ENCODE assay signal across 1 cellular context in the genomic region with DNA sequence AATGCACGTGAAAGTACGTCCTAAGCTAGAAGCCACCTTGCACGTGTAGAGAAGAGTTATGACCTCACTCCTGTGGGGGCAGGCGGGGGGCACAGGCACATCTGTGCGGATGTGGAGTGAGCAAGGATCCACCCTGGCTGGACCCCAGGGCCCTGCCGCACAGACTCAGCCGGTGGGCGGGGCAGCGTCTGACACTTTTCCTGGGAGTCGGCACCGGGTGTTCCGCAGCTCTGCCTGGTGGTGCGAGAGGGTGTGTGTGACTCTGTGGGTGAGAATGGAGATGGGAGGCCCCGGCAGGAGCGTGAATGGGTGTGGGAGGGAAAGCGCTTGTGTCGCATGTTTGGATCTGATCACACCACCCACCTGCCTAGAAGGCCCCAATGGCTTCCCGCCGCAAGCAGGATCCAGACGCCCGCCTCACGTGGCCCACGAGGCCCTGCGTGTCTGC.
TF ChIP-seq lines count a peak whose summit lies in the region.

No MANE protein-coding gene starts in this region.

TF ChIP-seq in K562, 482 proteins besides CTCF, POLR2A, EP300 and RAD21 (continued from another document and continues in another):
- TF ChIP-seq, protein P1, sequence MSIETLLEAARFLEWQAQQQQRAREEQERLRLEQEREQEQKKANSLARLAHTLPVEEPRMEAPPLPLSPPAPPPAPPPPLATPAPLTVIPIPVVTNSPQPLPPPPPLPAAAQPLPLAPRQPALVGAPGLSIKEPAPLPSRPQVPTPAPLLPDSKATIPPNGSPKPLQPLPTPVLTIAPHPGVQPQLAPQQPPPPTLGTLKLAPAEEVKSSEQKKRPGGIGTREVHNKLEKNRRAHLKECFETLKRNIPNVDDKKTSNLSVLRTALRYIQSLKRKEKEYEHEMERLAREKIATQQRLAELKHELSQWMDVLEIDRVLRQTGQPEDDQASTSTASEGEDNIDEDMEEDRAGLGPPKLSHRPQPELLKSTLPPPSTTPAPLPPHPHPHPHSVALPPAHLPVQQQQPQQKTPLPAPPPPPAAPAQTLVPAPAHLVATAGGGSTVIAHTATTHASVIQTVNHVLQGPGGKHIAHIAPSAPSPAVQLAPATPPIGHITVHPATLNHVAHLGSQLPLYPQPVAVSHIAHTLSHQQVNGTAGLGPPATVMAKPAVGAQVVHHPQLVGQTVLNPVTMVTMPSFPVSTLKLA (conservative IDR thresholded peaks at IDR 0.05): peak; percentile 20 to 56; a peak in 1 of 4 replicates
- TF ChIP-seq JUN (IDR thresholded peaks at IDR 0.05; ENCODE audit: borderline replicate concordance, low read depth, low read length) (0 out of 2 replicates have a peak, but pooled peaks have one; percentile 8), JUN (CRISPR knock-in tag; IDR thresholded peaks at IDR 0.05; ENCODE audit: borderline replicate concordance) (no peak), HDAC2 (IDR thresholded peaks at IDR 0.05) (peak; percentile 20; the same call in 1 of the 2 replicates), MTA2 (IDR thresholded peaks at IDR 0.05; ENCODE audit: low read depth) (0 out of 2 replicates have a peak, but pooled peaks have one; percentile 3), XRCC4 (IDR thresholded peaks at IDR 0.05; ENCODE audit: extremely low read depth, insufficient read depth, insufficient read length) (no peak), BHLHE40 (IDR thresholded peaks at IDR 0.05; ENCODE audit: low read length) (peak; percentile 74), SMAD4 (CRISPR knock-in tag; conservative IDR thresholded peaks at IDR 0.05) (peak; percentile 43; the same call in 1 of the 2 replicates), GATAD2A (IDR thresholded peaks at IDR 0.05) (peak; percentile 67; the same call in 1 of the 2 replicates), KAT7 (CRISPR knock-in tag; IDR thresholded peaks at IDR 0.05; ENCODE audit: borderline replicate concordance) (no peak), EGR1 (conservative IDR thresholded peaks at IDR 0.05) (peak; percentile 48), BRCA1 (IDR thresholded peaks at IDR 0.05) (no peak), BRCA1 (CRISPR knock-in tag; IDR thresholded peaks at IDR 0.05) (0 out of 2 replicates have a peak, but pooled peaks have one; percentile 20), ZNF699 (CRISPR knock-in tag; IDR thresholded peaks at IDR 0.05; ENCODE audit: insufficient replicate concordance) (no peak), SRSF7 (optimal IDR thresholded peaks at IDR 0.05; ENCODE audit: low read depth, low read length) (no peak), SNIP1 (IDR thresholded peaks at IDR 0.05; ENCODE audit: low read depth) (no peak), L3MBTL2 (IDR thresholded peaks at IDR 0.05) (peak; percentile 67), NRF1 (conservative IDR thresholded peaks at IDR 0.05 in 1 of 2, IDR thresholded peaks at IDR 0.05 in 1 of 2) (peak in 1 of 2 experiments; percentile 17; a peak in 2 of 4 replicates), ZNF354B (CRISPR knock-in tag; IDR thresholded peaks at IDR 0.05) (no peak), ZNF76 (CRISPR knock-in tag; IDR thresholded peaks at IDR 0.05; ENCODE audit: borderline replicate concordance) (peak; percentile 77; the same call in 1 of the 2 replicates), NR4A1 (CRISPR knock-in tag; IDR thresholded peaks at IDR 0.05) (no peak), NR4A1 (tag; IDR thresholded peaks at IDR 0.05) (0 out of 2 replicates have a peak, but pooled peaks have one; percentile 27), ETV1 (tag; conservative IDR thresholded peaks at IDR 0.05; ENCODE audit: low read depth) (no peak), SP1 (CRISPR knock-in tag; IDR thresholded peaks at IDR 0.05) (peak; percentile 47; the same call in 1 of the 2 replicates), NCOA1 (IDR thresholded peaks at IDR 0.05; ENCODE audit: low read depth) (peak; percentile 6; the same call in 1 of the 2 replicates), CBFA2T3 (IDR thresholded peaks at IDR 0.05) (0 out of 2 replicates have a peak, but pooled peaks have one; percentile 16)
- TF ChIP-seq, protein P2, sequence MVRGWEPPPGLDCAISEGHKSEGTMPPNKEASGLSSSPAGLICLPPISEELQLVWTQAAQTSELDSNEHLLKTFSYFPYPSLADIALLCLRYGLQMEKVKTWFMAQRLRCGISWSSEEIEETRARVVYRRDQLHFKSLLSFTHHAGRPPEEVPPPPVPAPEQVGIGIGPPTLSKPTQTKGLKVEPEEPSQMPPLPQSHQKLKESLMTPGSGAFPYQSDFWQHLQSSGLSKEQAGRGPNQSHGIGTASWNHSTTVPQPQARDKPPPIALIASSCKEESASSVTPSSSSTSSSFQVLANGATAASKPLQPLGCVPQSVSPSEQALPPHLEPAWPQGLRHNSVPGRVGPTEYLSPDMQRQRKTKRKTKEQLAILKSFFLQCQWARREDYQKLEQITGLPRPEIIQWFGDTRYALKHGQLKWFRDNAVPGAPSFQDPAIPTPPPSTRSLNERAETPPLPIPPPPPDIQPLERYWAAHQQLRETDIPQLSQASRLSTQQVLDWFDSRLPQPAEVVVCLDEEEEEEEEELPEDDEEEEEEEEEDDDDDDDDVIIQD (CRISPR knock-in tag; IDR thresholded peaks at IDR 0.05): 0 out of 2 replicates have a peak, but pooled peaks have one; percentile 67
- TF ChIP-seq, protein P3, sequence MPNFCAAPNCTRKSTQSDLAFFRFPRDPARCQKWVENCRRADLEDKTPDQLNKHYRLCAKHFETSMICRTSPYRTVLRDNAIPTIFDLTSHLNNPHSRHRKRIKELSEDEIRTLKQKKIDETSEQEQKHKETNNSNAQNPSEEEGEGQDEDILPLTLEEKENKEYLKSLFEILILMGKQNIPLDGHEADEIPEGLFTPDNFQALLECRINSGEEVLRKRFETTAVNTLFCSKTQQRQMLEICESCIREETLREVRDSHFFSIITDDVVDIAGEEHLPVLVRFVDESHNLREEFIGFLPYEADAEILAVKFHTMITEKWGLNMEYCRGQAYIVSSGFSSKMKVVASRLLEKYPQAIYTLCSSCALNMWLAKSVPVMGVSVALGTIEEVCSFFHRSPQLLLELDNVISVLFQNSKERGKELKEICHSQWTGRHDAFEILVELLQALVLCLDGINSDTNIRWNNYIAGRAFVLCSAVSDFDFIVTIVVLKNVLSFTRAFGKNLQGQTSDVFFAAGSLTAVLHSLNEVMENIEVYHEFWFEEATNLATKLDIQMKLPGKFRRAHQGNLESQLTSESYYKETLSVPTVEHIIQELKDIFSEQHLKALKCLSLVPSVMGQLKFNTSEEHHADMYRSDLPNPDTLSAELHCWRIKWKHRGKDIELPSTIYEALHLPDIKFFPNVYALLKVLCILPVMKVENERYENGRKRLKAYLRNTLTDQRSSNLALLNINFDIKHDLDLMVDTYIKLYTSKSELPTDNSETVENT (CRISPR knock-in tag; IDR thresholded peaks at IDR 0.05): 0 out of 2 replicates have a peak, but pooled peaks have one; percentile 21
- TF ChIP-seq, protein P4, sequence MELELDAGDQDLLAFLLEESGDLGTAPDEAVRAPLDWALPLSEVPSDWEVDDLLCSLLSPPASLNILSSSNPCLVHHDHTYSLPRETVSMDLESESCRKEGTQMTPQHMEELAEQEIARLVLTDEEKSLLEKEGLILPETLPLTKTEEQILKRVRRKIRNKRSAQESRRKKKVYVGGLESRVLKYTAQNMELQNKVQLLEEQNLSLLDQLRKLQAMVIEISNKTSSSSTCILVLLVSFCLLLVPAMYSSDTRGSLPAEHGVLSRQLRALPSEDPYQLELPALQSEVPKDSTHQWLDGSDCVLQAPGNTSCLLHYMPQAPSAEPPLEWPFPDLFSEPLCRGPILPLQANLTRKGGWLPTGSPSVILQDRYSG (tag; conservative IDR thresholded peaks at IDR 0.05; ENCODE audit: low read depth): no peak
- TF ChIP-seq, protein P5, sequence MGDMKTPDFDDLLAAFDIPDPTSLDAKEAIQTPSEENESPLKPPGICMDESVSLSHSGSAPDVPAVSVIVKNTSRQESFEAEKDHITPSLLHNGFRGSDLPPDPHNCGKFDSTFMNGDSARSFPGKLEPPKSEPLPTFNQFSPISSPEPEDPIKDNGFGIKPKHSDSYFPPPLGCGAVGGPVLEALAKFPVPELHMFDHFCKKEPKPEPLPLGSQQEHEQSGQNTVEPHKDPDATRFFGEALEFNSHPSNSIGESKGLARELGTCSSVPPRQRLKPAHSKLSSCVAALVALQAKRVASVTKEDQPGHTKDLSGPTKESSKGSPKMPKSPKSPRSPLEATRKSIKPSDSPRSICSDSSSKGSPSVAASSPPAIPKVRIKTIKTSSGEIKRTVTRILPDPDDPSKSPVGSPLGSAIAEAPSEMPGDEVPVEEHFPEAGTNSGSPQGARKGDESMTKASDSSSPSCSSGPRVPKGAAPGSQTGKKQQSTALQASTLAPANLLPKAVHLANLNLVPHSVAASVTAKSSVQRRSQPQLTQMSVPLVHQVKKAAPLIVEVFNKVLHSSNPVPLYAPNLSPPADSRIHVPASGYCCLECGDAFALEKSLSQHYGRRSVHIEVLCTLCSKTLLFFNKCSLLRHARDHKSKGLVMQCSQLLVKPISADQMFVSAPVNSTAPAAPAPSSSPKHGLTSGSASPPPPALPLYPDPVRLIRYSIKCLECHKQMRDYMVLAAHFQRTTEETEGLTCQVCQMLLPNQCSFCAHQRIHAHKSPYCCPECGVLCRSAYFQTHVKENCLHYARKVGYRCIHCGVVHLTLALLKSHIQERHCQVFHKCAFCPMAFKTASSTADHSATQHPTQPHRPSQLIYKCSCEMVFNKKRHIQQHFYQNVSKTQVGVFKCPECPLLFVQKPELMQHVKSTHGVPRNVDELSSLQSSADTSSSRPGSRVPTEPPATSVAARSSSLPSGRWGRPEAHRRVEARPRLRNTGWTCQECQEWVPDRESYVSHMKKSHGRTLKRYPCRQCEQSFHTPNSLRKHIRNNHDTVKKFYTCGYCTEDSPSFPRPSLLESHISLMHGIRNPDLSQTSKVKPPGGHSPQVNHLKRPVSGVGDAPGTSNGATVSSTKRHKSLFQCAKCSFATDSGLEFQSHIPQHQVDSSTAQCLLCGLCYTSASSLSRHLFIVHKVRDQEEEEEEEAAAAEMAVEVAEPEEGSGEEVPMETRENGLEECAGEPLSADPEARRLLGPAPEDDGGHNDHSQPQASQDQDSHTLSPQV (IDR thresholded peaks at IDR 0.05): peak; percentile 67
- TF ChIP-seq, protein P6, sequence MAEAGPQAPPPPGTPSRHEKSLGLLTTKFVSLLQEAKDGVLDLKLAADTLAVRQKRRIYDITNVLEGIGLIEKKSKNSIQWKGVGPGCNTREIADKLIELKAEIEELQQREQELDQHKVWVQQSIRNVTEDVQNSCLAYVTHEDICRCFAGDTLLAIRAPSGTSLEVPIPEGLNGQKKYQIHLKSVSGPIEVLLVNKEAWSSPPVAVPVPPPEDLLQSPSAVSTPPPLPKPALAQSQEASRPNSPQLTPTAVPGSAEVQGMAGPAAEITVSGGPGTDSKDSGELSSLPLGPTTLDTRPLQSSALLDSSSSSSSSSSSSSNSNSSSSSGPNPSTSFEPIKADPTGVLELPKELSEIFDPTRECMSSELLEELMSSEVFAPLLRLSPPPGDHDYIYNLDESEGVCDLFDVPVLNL (CRISPR knock-in tag; IDR thresholded peaks at IDR 0.05; ENCODE audit: low read depth): peak; percentile 60; the same call in 1 of the 2 replicates
- TF ChIP-seq, protein P7, sequence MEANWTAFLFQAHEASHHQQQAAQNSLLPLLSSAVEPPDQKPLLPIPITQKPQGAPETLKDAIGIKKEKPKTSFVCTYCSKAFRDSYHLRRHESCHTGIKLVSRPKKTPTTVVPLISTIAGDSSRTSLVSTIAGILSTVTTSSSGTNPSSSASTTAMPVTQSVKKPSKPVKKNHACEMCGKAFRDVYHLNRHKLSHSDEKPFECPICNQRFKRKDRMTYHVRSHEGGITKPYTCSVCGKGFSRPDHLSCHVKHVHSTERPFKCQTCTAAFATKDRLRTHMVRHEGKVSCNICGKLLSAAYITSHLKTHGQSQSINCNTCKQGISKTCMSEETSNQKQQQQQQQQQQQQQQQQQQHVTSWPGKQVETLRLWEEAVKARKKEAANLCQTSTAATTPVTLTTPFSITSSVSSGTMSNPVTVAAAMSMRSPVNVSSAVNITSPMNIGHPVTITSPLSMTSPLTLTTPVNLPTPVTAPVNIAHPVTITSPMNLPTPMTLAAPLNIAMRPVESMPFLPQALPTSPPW (CRISPR knock-in tag; IDR thresholded peaks at IDR 0.05): peak; percentile 30; the same call in 1 of the 2 replicates
- TF ChIP-seq, protein P8, sequence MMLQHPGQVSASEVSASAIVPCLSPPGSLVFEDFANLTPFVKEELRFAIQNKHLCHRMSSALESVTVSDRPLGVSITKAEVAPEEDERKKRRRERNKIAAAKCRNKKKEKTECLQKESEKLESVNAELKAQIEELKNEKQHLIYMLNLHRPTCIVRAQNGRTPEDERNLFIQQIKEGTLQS (IDR thresholded peaks at IDR 0.05): peak; percentile 45; the same call in 1 of the 2 replicates
- TF ChIP-seq, protein P8 (CRISPR knock-in tag; conservative IDR thresholded peaks at IDR 0.05): no peak
- TF ChIP-seq, protein P9, sequence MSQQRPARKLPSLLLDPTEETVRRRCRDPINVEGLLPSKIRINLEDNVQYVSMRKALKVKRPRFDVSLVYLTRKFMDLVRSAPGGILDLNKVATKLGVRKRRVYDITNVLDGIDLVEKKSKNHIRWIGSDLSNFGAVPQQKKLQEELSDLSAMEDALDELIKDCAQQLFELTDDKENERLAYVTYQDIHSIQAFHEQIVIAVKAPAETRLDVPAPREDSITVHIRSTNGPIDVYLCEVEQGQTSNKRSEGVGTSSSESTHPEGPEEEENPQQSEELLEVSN (IDR thresholded peaks at IDR 0.05; ENCODE audit: borderline replicate concordance in 1 of 2, extremely low read depth in 1 of 2, insufficient read depth in 1 of 2, insufficient read length in 1 of 2, low read depth in 1 of 2, low read length in 1 of 2, poor library complexity in 1 of 2, severe bottlenecking in 1 of 2): peak; percentile 81 to 88
- TF ChIP-seq, protein P10, sequence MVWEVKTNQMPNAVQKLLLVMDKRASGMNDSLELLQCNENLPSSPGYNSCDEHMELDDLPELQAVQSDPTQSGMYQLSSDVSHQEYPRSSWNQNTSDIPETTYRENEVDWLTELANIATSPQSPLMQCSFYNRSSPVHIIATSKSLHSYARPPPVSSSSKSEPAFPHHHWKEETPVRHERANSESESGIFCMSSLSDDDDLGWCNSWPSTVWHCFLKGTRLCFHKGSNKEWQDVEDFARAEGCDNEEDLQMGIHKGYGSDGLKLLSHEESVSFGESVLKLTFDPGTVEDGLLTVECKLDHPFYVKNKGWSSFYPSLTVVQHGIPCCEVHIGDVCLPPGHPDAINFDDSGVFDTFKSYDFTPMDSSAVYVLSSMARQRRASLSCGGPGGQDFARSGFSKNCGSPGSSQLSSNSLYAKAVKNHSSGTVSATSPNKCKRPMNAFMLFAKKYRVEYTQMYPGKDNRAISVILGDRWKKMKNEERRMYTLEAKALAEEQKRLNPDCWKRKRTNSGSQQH (CRISPR knock-in tag; IDR thresholded peaks at IDR 0.05): no peak
- TF ChIP-seq, protein P11, sequence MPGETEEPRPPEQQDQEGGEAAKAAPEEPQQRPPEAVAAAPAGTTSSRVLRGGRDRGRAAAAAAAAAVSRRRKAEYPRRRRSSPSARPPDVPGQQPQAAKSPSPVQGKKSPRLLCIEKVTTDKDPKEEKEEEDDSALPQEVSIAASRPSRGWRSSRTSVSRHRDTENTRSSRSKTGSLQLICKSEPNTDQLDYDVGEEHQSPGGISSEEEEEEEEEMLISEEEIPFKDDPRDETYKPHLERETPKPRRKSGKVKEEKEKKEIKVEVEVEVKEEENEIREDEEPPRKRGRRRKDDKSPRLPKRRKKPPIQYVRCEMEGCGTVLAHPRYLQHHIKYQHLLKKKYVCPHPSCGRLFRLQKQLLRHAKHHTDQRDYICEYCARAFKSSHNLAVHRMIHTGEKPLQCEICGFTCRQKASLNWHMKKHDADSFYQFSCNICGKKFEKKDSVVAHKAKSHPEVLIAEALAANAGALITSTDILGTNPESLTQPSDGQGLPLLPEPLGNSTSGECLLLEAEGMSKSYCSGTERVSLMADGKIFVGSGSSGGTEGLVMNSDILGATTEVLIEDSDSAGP (CRISPR knock-in tag; IDR thresholded peaks at IDR 0.05): no peak
